ENCODE assay signal across 8 cellular contexts in the genomic region with DNA sequence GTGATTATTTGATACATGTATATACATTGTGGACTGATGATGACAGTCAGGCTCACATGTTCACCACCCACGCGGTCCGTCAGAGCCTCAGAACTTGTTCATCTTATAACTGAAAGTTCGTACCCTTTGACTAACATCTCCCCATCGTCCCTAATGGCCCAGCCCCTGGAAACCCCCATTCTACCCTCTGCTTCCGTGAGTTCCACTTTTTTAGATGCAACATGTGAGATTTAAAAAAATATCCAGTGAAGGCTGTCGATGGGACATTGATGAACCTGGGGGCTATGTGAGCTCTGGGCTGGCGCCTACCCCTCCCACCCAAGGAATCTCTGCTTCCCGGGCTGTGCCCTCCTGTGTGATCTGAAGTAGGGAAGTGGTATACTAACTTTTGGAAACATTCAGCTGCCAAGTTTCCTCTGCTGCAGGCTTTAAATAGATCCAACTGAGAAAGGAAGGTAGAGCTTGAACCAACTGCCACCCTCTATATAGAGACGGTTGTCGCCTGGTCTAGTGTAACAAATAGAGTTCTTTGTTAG.
DNase-seq lines count a peak whose midpoint lies in the region; ATAC-seq and TF ChIP-seq lines count a peak whose summit lies in the region.

No MANE protein-coding gene starts in this region.

- H3K4me3 ChIP-seq in GM12864 (ENCODE audit: low read depth, low read length) = no peak overlapping the region; the same call in 1 of the 2 replicates

- ATAC-seq in GM21786 (IDR thresholded peaks at IDR 0.05; ENCODE audit: unreplicated experiment) = peak; percentile 46

- DNase-seq in GM12864 (ENCODE audit: low read depth) (peak; percentile 81), NOMO-1 treated with dmso at 0.1 percent for 144 hours (lab: John Stamatoyannopoulos, UW; ENCODE audit: unreplicated experiment) (peak; percentile 25), C1 segment of cervical spinal cord (lab: John Stamatoyannopoulos, UW) (no peak), cerebellum (ENCODE audit: low spot score) (no peak), ureter (ENCODE audit: low spot score) (no peak)
- DNase-seq in stimulated activated CD8-positive, alpha-beta memory T cell treated with anti-CD3 and anti-CD28 coated beads, Interleukin-4, amount 100 ng/mL, for 24 hours (ENCODE audit: low read depth) = peak; percentile 80

- no peak for TF ChIP-seq CTCF in GM12864 (IDR thresholded peaks at IDR 0.05; ENCODE audit: low read depth, low read length, missing control alignments)

- peak overlapping the region; percentile 88 for H3K27ac ChIP-seq in angular gyrus (ENCODE audit: low read depth, low read length)

Comparison
In these comparisons a context has a peak if more than half of its experiments do, and no peak if none do; other contexts are left out.
1. DNase-seq: peak in GM12864 (single experiment), NOMO-1 treated with dmso at 0.1 percent for 144 hours (single experiment) and stimulated activated CD8-positive, alpha-beta memory T cell treated with anti-CD3 and anti-CD28 coated beads, Interleukin-4, amount 100 ng/mL, for 24 hours (single experiment); none in C1 segment of cervical spinal cord (0 of 14), cerebellum (single experiment) and ureter (single experiment).